ENCODE assay signal across 18 cellular contexts in the genomic region with DNA sequence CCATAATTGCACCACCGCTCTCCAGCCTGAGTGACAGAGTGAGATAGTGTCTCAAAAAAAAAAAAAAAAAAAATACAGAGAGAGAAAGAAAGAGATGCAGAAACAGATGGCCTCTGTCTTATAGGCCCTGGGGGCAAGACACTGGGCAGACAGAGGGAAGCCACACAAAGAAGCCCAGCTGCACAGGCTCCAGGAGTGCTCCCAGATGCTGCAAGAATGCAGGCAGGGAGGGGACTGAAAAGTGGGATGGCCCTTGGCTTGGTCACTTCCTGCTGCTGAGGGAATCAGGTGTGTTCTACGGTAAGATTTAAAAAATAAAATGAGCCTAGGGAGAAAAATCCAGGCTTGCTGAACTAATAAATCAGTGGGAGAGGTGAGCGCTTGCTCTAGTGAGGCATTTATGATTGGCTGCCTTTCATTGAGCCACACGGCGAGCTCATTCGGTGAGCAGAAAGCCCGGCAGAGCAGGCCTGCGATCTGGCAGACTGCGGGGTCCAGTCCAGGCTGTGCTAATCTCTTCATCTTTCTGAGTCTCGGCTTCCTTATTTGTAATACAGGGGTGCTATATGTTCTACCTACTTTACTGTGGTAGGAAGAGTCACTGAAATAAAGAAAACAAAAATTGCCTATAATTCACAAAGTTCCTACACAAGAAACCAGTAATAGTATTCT.
DNase-seq lines count a peak whose midpoint lies in the region; ATAC-seq and TF ChIP-seq lines count a peak whose summit lies in the region.
"Had no signal": no experiment of that assay in that cellular context is flagged by ENCODE, and none has a peak within 500 bp of the region (broad histone marks: within the 10 kb centered on the region; RNA-seq: fewer than 3 reads in every experiment).

No MANE protein-coding gene starts in this region.

- DNase-seq in Right ventricle myocardium inferior (ENCODE audit: missing footprints), result no peak
- DNase-seq in right cardiac atrium, result no peak
- no peak for DNase-seq in RWPE2 (ENCODE audit: low spot score)
- peak; percentile 87 for DNase-seq in foreskin melanocyte
- DNase-seq in sigmoid colon, result peak; percentile 74
- DNase-seq in DMS153 treated with DMSO at 0.1 percent for 48 hours (lab: John Stamatoyannopoulos, UW; ENCODE audit: unreplicated experiment), result no peak
- no peak for DNase-seq in activated T-helper 2 cell treated with anti-CD3 and anti-CD28 coated beads, Interferon-gamma antibody, Interleukin-2, Interleukin-4, amounts not matched to agents 10 μg/mL and 5 μg/mL and 100 μg/mL, durations not matched to agents 14 hours and 24 hours and 36 hours (ENCODE audit: low spot score)
- DNase-seq: activated CD4-positive, alpha-beta memory T cell treated with anti-CD3 and anti-CD28 coated beads for 36 hours; activated T-cell treated with anti-CD3 and anti-CD28 coated beads, Interleukin-2, amount 50 U/mL, for 72 hours; CD4-positive, alpha-beta T cell; KG1; NCI-H1436 treated with DMSO at 0.1 percent for 48 hours; NCI-H510A treated with DMSO at 0.1 percent for 48 hours; pancreas; stimulated activated naive CD8-positive, alpha-beta T cell treated with anti-CD3 and anti-CD28 coated beads, Interleukin-15, Interleukin-2, amounts not matched to agents 100 U/mL and 50 U/mL, for 24 hours; uterus had no signal

- TF ChIP-seq CTCF in RWPE2 (IDR thresholded peaks at IDR 0.05; ENCODE audit: poor library complexity, severe bottlenecking) (no peak), sigmoid colon (IDR thresholded peaks at IDR 0.05) (no peak)

- TF ChIP-seq POLR2A in sigmoid colon (IDR thresholded peaks at IDR 0.05) (no peak), GM18505 (IDR thresholded peaks at IDR 0.05; ENCODE audit: borderline replicate concordance, extremely low read depth, insufficient read depth, insufficient read length) (no peak)

- H3K27ac ChIP-seq in right cardiac atrium (ENCODE audit: low read length) (no peak overlapping the region), RWPE2 (ENCODE audit: poor library complexity, severe bottlenecking) (no peak overlapping the region), sigmoid colon (no peak overlapping the region)
- H3K27ac ChIP-seq: adrenal gland, pancreas, uterus had no signal

- TF ChIP-seq EP300 in sigmoid colon (IDR thresholded peaks at IDR 0.05), result no peak

- H3K4me1 ChIP-seq in right cardiac atrium (ENCODE audit: control insufficient read depth, insufficient read depth, low read length) (no peaks in the 10 kb centered on the region), RWPE2 (ENCODE audit: insufficient read depth, poor library complexity, severe bottlenecking) (no peaks in the 10 kb centered on the region), sigmoid colon (no peaks in the 10 kb centered on the region)
- H3K4me1 ChIP-seq: adrenal gland, pancreas, uterus had no signal

- H3K27me3 Mint-ChIP-seq in activated T-helper 2 cell treated with anti-CD3 and anti-CD28 coated beads, Interferon-gamma antibody, Interleukin-2, Interleukin-4, amounts not matched to agents 10 μg/mL and 5 μg/mL and 100 μg/mL, durations not matched to agents 14 hours and 24 hours and 36 hours (ENCODE audit: low read depth), result no peaks in the 10 kb centered on the region
- H3K27me3 Mint-ChIP-seq: activated CD4-positive, alpha-beta memory T cell treated with anti-CD3 and anti-CD28 coated beads for 36 hours had no signal

- no peaks in the 10 kb centered on the region for H3K4me1 Mint-ChIP-seq in activated T-helper 2 cell treated with anti-CD3 and anti-CD28 coated beads, Interferon-gamma antibody, Interleukin-2, Interleukin-4, amounts not matched to agents 10 μg/mL and 5 μg/mL and 100 μg/mL, durations not matched to agents 14 hours and 24 hours and 36 hours (ENCODE audit: low read depth)

- no peak overlapping the region for H3K4me3 Mint-ChIP-seq in activated T-helper 2 cell treated with anti-CD3 and anti-CD28 coated beads, Interferon-gamma antibody, Interleukin-2, Interleukin-4, amounts not matched to agents 10 μg/mL and 5 μg/mL and 100 μg/mL, durations not matched to agents 14 hours and 24 hours and 36 hours (ENCODE audit: low read depth)
- H3K4me3 Mint-ChIP-seq: activated CD4-positive, alpha-beta memory T cell treated with anti-CD3 and anti-CD28 coated beads for 36 hours; activated T-cell treated with anti-CD3 and anti-CD28 coated beads, Interleukin-2, amount 50 U/mL, for 72 hours; CD4-positive, alpha-beta T cell had no signal

- H3K36me3 Mint-ChIP-seq in activated T-helper 2 cell treated with anti-CD3 and anti-CD28 coated beads, Interferon-gamma antibody, Interleukin-2, Interleukin-4, amounts not matched to agents 10 μg/mL and 5 μg/mL and 100 μg/mL, durations not matched to agents 14 hours and 24 hours and 36 hours (ENCODE audit: low read depth), result no peaks in the 10 kb centered on the region
- H3K36me3 Mint-ChIP-seq: activated CD4-positive, alpha-beta memory T cell treated with anti-CD3 and anti-CD28 coated beads for 36 hours had no signal

- no peak overlapping the region for H3K27ac Mint-ChIP-seq in activated T-helper 2 cell treated with anti-CD3 and anti-CD28 coated beads, Interferon-gamma antibody, Interleukin-2, Interleukin-4, amounts not matched to agents 10 μg/mL and 5 μg/mL and 100 μg/mL, durations not matched to agents 14 hours and 24 hours and 36 hours
- H3K27ac Mint-ChIP-seq: activated CD4-positive, alpha-beta memory T cell treated with anti-CD3 and anti-CD28 coated beads for 36 hours; activated T-cell treated with anti-CD3 and anti-CD28 coated beads, Interleukin-2, amount 50 U/mL, for 72 hours; CD4-positive, alpha-beta T cell had no signal

- intact Hi-C loops in Right ventricle myocardium inferior (cut with DNase I), result no loop called here
- intact Hi-C loops in right cardiac atrium (cut with DNase I), result no loop called here
- intact Hi-C loops in sigmoid colon (cut with DNase I), result no loop called here
- intact Hi-C loops in activated T-helper 2 cell treated with anti-CD3 and anti-CD28 coated beads, Interferon-gamma antibody, Interleukin-2, Interleukin-4, amounts not matched to agents 10 μg/mL and 5 μg/mL and 100 μg/mL, durations not matched to agents 14 hours and 24 hours and 36 hours (cut with micrococcal nuclease), result no loop called here

- no peaks in the 10 kb centered on the region for H3K9me3 Mint-ChIP-seq in activated T-helper 2 cell treated with anti-CD3 and anti-CD28 coated beads, Interferon-gamma antibody, Interleukin-2, Interleukin-4, amounts not matched to agents 10 μg/mL and 5 μg/mL and 100 μg/mL, durations not matched to agents 14 hours and 24 hours and 36 hours
- H3K9me3 Mint-ChIP-seq: activated CD4-positive, alpha-beta memory T cell treated with anti-CD3 and anti-CD28 coated beads for 36 hours; activated T-cell treated with anti-CD3 and anti-CD28 coated beads, Interleukin-2, amount 50 U/mL, for 72 hours; CD4-positive, alpha-beta T cell had no signal

- no peak overlapping the region for H3K4me3 ChIP-seq in right cardiac atrium (ENCODE audit: low read length)
- no peak overlapping the region for H3K4me3 ChIP-seq in RWPE2 (ENCODE audit: severe bottlenecking)
- no peak overlapping the region for H3K4me3 ChIP-seq in sigmoid colon
- H3K4me3 ChIP-seq: adrenal gland, pancreas, uterus had no signal

- H3K36me3 ChIP-seq in RWPE2 (ENCODE audit: low read depth) (no peaks in the 10 kb centered on the region), sigmoid colon (no peaks in the 10 kb centered on the region)
- H3K36me3 ChIP-seq: adrenal gland, pancreas, uterus had no signal

- ATAC-seq in Right ventricle myocardium inferior (peak; percentile 66), right cardiac atrium (no peak), RWPE2 (ENCODE audit: low read depth) (peak; percentile 51; the same call in 2 of the 3 replicates), GM18505 (IDR thresholded peaks at IDR 0.05; ENCODE audit: unreplicated experiment) (no peak)
- ATAC-seq: activated T-cell treated with anti-CD3 and anti-CD28 coated beads, Interleukin-2, amount 50 U/mL, for 72 hours; pancreas; stimulated activated naive CD8-positive, alpha-beta T cell treated with anti-CD3 and anti-CD28 coated beads, Interleukin-15, Interleukin-2, amounts not matched to agents 100 U/mL and 50 U/mL, for 24 hours had no signal

- H3K9me3 ChIP-seq in right cardiac atrium (ENCODE audit: control insufficient read depth, low read length), result no peaks in the 10 kb centered on the region
- H3K9me3 ChIP-seq in RWPE2 (ENCODE audit: severe bottlenecking), result no peaks in the 10 kb centered on the region
- no peaks in the 10 kb centered on the region for H3K9me3 ChIP-seq in sigmoid colon
- H3K9me3 ChIP-seq: adrenal gland, pancreas, uterus had no signal

- 79% methylated on average over 10 of the region's 10 CpGs for WGBS in right cardiac atrium
- 74 to 86% methylated on average over 10 of the region's 10 CpGs for WGBS in sigmoid colon, 2 donors

- no peaks in the 10 kb centered on the region for H3K27me3 ChIP-seq in right cardiac atrium (ENCODE audit: control insufficient read depth, insufficient read depth)
- no peaks in the 10 kb centered on the region for H3K27me3 ChIP-seq in RWPE2 (ENCODE audit: insufficient read depth, poor library complexity, severe bottlenecking)
- no peaks in the 10 kb centered on the region for H3K27me3 ChIP-seq in sigmoid colon
- H3K27me3 ChIP-seq: adrenal gland, pancreas, uterus had no signal

Comparison
In these comparisons a context has a peak if more than half of its experiments do, and no peak if none do; other contexts are left out.
1. ATAC-seq: peak in Right ventricle myocardium inferior (single experiment) and RWPE2 (single experiment); none in right cardiac atrium (0 of 2) and GM18505 (single experiment).
2. DNase-seq: peak in foreskin melanocyte (single experiment) and sigmoid colon (single experiment); none in Right ventricle myocardium inferior (single experiment), right cardiac atrium (0 of 3), RWPE2 (single experiment), DMS153 treated with DMSO at 0.1 percent for 48 hours (single experiment) and activated T-helper 2 cell treated with anti-CD3 and anti-CD28 coated beads, Interferon-gamma antibody, Interleukin-2, Interleukin-4, amounts not matched to agents 10 μg/mL and 5 μg/mL and 100 μg/mL, durations not matched to agents 14 hours and 24 hours and 36 hours (single experiment).